ENCODE assay signal across 13 cellular contexts in the genomic region with DNA sequence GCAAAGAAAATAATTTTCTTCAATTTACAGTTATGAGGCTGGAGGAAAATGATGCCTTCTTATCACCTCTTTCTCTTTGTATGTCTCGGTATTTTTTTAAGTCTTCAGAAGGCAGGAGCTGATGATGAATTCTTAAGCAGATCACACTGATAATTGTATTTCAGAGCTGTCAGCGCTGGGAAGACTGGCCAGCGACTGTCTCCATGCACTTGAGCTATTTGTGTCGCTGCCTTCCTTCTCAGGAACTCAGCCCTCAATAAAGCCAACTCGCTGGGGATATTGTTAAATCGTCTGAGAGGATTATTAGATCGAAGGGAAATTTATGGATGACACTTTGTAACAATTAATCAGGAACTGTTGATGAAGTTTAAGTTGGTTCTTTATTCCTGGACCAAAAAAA.
"Had no signal": no experiment of that assay in that cellular context is flagged by ENCODE, and none has a peak within 500 bp of the region (broad histone marks: within the 10 kb centered on the region; RNA-seq: fewer than 3 reads in every experiment).

No MANE protein-coding gene starts in this region.

- ATAC-seq: activated T-cell treated with anti-CD3 and anti-CD28 coated beads, Interleukin-2, amount 50 U/mL, for 72 hours; mucosa of descending colon; naive thymus-derived CD8-positive, alpha-beta T cell; pancreas had no signal

- H3K36me3 ChIP-seq: ascending aorta, pancreas had no signal

- H3K27me3 ChIP-seq: ascending aorta, pancreas had no signal

- DNase-seq: activated CD4-positive, alpha-beta T cell treated with anti-CD3 and anti-CD28 coated beads, Interleukin-2, amount 50 U/mL, for 4 hours; activated effector memory CD4-positive, alpha-beta T cell treated with anti-CD3 and anti-CD28 coated beads, Interleukin-2, amount 50 U/mL, for 16 hours; activated T-cell treated with anti-CD3 and anti-CD28 coated beads, Interleukin-2, amount 50 U/mL, for 72 hours; cerebellar nuclear complex; cortex of kidney; erythroblast; immature natural killer cell; kidney glomerular epithelial cell; mucosa of descending colon; naive thymus-derived CD8-positive, alpha-beta T cell; pancreas; stimulated activated CD4-positive, alpha-beta T cell treated with anti-CD3 and anti-CD28 coated beads, Interleukin-2, amount 100 ng/mL, for 24 hours had no signal

- H3K4me3 ChIP-seq: ascending aorta, mucosa of descending colon, pancreas had no signal

- H3K27ac ChIP-seq: ascending aorta, pancreas had no signal

- H3K9me3 ChIP-seq: ascending aorta, mucosa of descending colon, pancreas had no signal

- H3K4me1 ChIP-seq: ascending aorta, pancreas had no signal
